ENCODE assay signal across 16 cellular contexts in genomic region chr2:205060269-205060668, GRCh38.
DNase-seq lines count a peak whose midpoint lies in the region; ATAC-seq, FAIRE-seq and TF ChIP-seq lines count a peak whose summit lies in the region.
"Had no signal": no experiment of that assay in that cellular context is flagged by ENCODE, and none has a peak within 500 bp of the region (broad histone marks: within the 10 kb centered on the region; RNA-seq: fewer than 3 reads in every experiment).

No MANE protein-coding gene starts in this region.

- TF ChIP-seq POLR2A in gastrocnemius medialis (IDR thresholded peaks at IDR 0.05) = no peak

- DNase-seq in HAP-1 (ENCODE audit: low spot score in 2 of 2) (peak; percentile 30 to 99), amniotic stem cell (lab: John Stamatoyannopoulos, UW) (peak; percentile 77), foreskin keratinocyte (peak; percentile 49 to 75), urothelium cell line (ENCODE audit: low spot score) (peak; percentile 11), gastrocnemius medialis (no peak), T1000 (lab: John Stamatoyannopoulos, UW) (no peak)
- no peak for DNase-seq in naive thymus-derived CD8-positive, alpha-beta T cell
- DNase-seq: activated B cell treated with CpG ODN at 0.5 μM for 24 hours; KG1; naive B cell; NCI-H2029 treated with DMSO at 0.1 percent for 48 hours; NK-92 treated with Interleukin-12 subunit alpha and Interleukin-12 subunit beta, amount 100 ng/mL, for 24 hours had no signal

- no peak overlapping the region for H3K27ac Mint-ChIP-seq in naive thymus-derived CD8-positive, alpha-beta T cell
- H3K27ac Mint-ChIP-seq: activated B cell treated with CpG ODN at 0.5 μM for 24 hours, naive B cell had no signal

- no peak overlapping the region for H3K4me3 Mint-ChIP-seq in naive thymus-derived CD8-positive, alpha-beta T cell
- H3K4me3 Mint-ChIP-seq: activated B cell treated with CpG ODN at 0.5 μM for 24 hours, naive B cell had no signal

- no peaks in the 10 kb centered on the region for H3K27me3 ChIP-seq in HAP-1 (ENCODE audit: low read depth)
- H3K27me3 ChIP-seq in foreskin keratinocyte = no peaks in the 10 kb centered on the region
- H3K27me3 ChIP-seq in gastrocnemius medialis = no peaks in the 10 kb centered on the region
- H3K27me3 ChIP-seq: ascending aorta had no signal

- peaks cover 0 to 10% (median under 1%) of the 10 kb centered on the region in 4 donors for H3K4me1 Mint-ChIP-seq in naive thymus-derived CD8-positive, alpha-beta T cell
- H3K4me1 Mint-ChIP-seq: activated B cell treated with CpG ODN at 0.5 μM for 24 hours, naive B cell had no signal

- H3K36me3 ChIP-seq in HAP-1 (replicated peaks) (no peaks in the 10 kb centered on the region), gastrocnemius medialis (no peaks in the 10 kb centered on the region)
- H3K36me3 ChIP-seq: ascending aorta, thoracic aorta had no signal

- peaks cover 8 to 20% (median 13%) of the 10 kb centered on the region in 9 donors for H3K9me3 Mint-ChIP-seq in naive thymus-derived CD8-positive, alpha-beta T cell

- in situ Hi-C loops in HAP-1 (cut with MboI; ENCODE audit: low sequenced_read_pairs) = no loop called here
- in situ Hi-C loops in gastrocnemius medialis (cut with MboI; ENCODE audit: low sequenced_read_pairs in 4 of 4) = no loop called here

- H3K4me1 ChIP-seq in HAP-1 (peaks cover 22% of the 10 kb centered on the region), foreskin keratinocyte (no peaks in the 10 kb centered on the region), gastrocnemius medialis (no peaks in the 10 kb centered on the region)
- H3K4me1 ChIP-seq: ascending aorta had no signal

- POLR2A ChIA-PET in naive thymus-derived CD8-positive, alpha-beta T cell (lab: Charles Lee) = no interaction called here

- ATAC-seq in foreskin keratinocyte = peak; percentile 94
- no peak for ATAC-seq in gastrocnemius medialis
- no peak for ATAC-seq in naive thymus-derived CD8-positive, alpha-beta T cell

- H3K27ac ChIP-seq in foreskin keratinocyte (no peak overlapping the region), gastrocnemius medialis (no peak overlapping the region)
- H3K27ac ChIP-seq: ascending aorta, skin epidermis, thoracic aorta had no signal

- no peak for FAIRE-seq in urothelium cell line (lab: Jason Lieb, UNC)
- FAIRE-seq: H1 had no signal

- intact Hi-C loops in gastrocnemius medialis (cut with DNase I; ENCODE audit: low total_unique reads) = no loop called here

- peaks cover 0 to 20% (median 14%) of the 10 kb centered on the region in 3 donors for H3K36me3 Mint-ChIP-seq in naive thymus-derived CD8-positive, alpha-beta T cell
- H3K36me3 Mint-ChIP-seq: naive B cell had no signal

- H3K27me3 Mint-ChIP-seq in naive thymus-derived CD8-positive, alpha-beta T cell = no peaks in the 10 kb centered on the region
- H3K27me3 Mint-ChIP-seq: activated B cell treated with CpG ODN at 0.5 μM for 24 hours, naive B cell had no signal

- no peak for TF ChIP-seq CTCF in foreskin keratinocyte (conservative IDR thresholded peaks at IDR 0.05)
- TF ChIP-seq CTCF in gastrocnemius medialis (IDR thresholded peaks at IDR 0.05 in 4 of 5, conservative IDR thresholded peaks at IDR 0.05 in 1 of 5) = no peak

- H3K4me3 ChIP-seq in HAP-1 (no peak overlapping the region), gastrocnemius medialis (no peak overlapping the region)
- H3K4me3 ChIP-seq: ascending aorta, skin epidermis, thoracic aorta had no signal

- H3K9me3 ChIP-seq in HAP-1 (no peaks in the 10 kb centered on the region), gastrocnemius medialis (no peaks in the 10 kb centered on the region)
- H3K9me3 ChIP-seq: ascending aorta had no signal

Comparison
In these comparisons a context has a peak if more than half of its experiments do, and no peak if none do; other contexts are left out.
1. DNase-seq: peak in HAP-1 (2 of 2), amniotic stem cell (single experiment), foreskin keratinocyte (2 of 2) and urothelium cell line (single experiment); none in gastrocnemius medialis (0 of 2), T1000 (single experiment) and naive thymus-derived CD8-positive, alpha-beta T cell (0 of 10).